ENCODE assay signal across 1 cellular context in the genomic region with DNA sequence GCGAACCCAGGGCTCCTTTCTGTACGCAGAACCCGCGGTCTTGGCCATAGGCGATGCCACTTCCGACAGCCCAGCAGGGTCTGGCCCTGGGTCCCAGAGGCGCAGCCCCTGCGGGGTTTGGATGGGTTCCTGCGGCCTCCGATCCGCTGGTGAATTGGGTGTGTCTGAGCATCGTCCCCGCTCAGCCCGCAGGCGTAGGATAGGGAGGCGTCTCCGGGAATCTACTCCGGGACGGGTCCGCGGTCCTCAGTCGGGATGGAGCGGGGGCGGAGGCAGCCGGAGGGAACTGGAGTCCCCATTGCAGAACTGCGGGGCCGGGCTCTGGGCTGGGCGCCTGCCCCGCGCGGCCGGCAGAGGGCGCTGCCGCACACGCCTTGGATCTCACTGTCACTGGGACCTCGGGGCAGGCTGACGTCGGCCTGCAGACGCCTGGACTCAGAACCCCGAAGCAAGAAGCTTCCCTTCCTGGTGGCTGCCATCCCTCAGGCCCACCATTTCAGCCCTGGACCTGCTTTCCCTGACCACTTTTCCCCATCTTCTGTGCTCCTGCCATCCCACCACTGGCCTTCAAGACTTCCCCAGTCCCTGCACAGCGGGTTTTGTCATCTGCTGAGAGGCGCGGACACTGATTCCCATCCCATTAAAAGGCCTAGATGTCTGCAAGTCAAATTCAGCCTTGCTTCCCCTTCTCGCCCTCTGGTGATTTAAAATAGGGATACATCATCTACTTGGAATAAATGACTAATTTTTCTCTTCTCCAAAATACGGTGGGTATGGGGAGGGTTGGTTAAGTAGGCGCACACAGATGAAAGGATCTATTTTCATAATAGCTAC.
TF ChIP-seq lines count a peak whose summit lies in the region.

No MANE protein-coding gene starts in this region.

TF ChIP-seq in HepG2, 621 proteins besides CTCF, POLR2A, EP300 and RAD21 (continued from another document and continues in another):
- TF ChIP-seq TSC22D2 (CRISPR knock-in tag; IDR thresholded peaks at IDR 0.05; ENCODE audit: borderline replicate concordance) (0 out of 2 replicates have a peak, but pooled peaks have one; percentile 34), ZNF121 (CRISPR knock-in tag; IDR thresholded peaks at IDR 0.05) (no peak), JUND (CRISPR knock-in tag; IDR thresholded peaks at IDR 0.05) (no peak), NCOR1 (IDR thresholded peaks at IDR 0.05; ENCODE audit: borderline replicate concordance, low read length) (no peak), SMC3 (IDR thresholded peaks at IDR 0.05; ENCODE audit: low read length) (peak; percentile 35; the same call in 1 of the 2 replicates), ZSCAN22 (CRISPR knock-in tag; IDR thresholded peaks at IDR 0.05) (no peak), ZNF850 (CRISPR knock-in tag; conservative IDR thresholded peaks at IDR 0.05) (no peak), SP4 (CRISPR knock-in tag; IDR thresholded peaks at IDR 0.05) (peak; percentile 60; the same call in 1 of the 2 replicates), ZNF589 (CRISPR knock-in tag; conservative IDR thresholded peaks at IDR 0.05) (no peak), TCF7 (IDR thresholded peaks at IDR 0.05; ENCODE audit: low read depth) (no peak), SMAD3 (CRISPR knock-in tag; IDR thresholded peaks at IDR 0.05) (no peak), ZNF766 (CRISPR knock-in tag; IDR thresholded peaks at IDR 0.05; ENCODE audit: borderline replicate concordance) (no peak), KDM2A (CRISPR knock-in tag; IDR thresholded peaks at IDR 0.05; ENCODE audit: borderline replicate concordance, low read depth) (peak; percentile 70; the same call in 1 of the 2 replicates), MXD4 (CRISPR knock-in tag; IDR thresholded peaks at IDR 0.05) (0 out of 2 replicates have a peak, but pooled peaks have one; percentile 26), MED1 (CRISPR knock-in tag; IDR thresholded peaks at IDR 0.05) (no peak), NFIC (IDR thresholded peaks at IDR 0.05; ENCODE audit: low read length) (no peak), ZZZ3 (CRISPR knock-in tag; IDR thresholded peaks at IDR 0.05; ENCODE audit: borderline replicate concordance) (no peak), ZNF12 (CRISPR knock-in tag; IDR thresholded peaks at IDR 0.05) (no peak), ZNF382 (CRISPR knock-in tag; IDR thresholded peaks at IDR 0.05; ENCODE audit: borderline replicate concordance) (no peak), ZFP90 (CRISPR knock-in tag; IDR thresholded peaks at IDR 0.05; ENCODE audit: borderline replicate concordance) (0 out of 2 replicates have a peak, but pooled peaks have one; percentile 47), BORCS8-MEF2B (CRISPR knock-in tag; IDR thresholded peaks at IDR 0.05) (no peak), DNMT1 (CRISPR knock-in tag; IDR thresholded peaks at IDR 0.05) (no peak), XBP1 (CRISPR knock-in tag; IDR thresholded peaks at IDR 0.05) (no peak), ZMAT3 (CRISPR knock-in tag; conservative IDR thresholded peaks at IDR 0.05) (no peak), ZNF205 (CRISPR knock-in tag; IDR thresholded peaks at IDR 0.05) (no peak), ZMYM2 (CRISPR knock-in tag; IDR thresholded peaks at IDR 0.05) (no peak), SSRP1 (CRISPR knock-in tag; IDR thresholded peaks at IDR 0.05) (no peak), ZNF383 (CRISPR knock-in tag; IDR thresholded peaks at IDR 0.05; ENCODE audit: borderline replicate concordance) (no peak), TBL1XR1 (IDR thresholded peaks at IDR 0.05; ENCODE audit: borderline replicate concordance, low read length, partially characterized antibody) (no peak), BHLHE40 (IDR thresholded peaks at IDR 0.05; ENCODE audit: low read length) (no peak), GABPB1 (CRISPR knock-in tag; IDR thresholded peaks at IDR 0.05) (peak; percentile 74; the same call in 1 of the 2 replicates), KAT7 (CRISPR knock-in tag; IDR thresholded peaks at IDR 0.05; ENCODE audit: borderline replicate concordance) (no peak), GATAD1 (CRISPR knock-in tag; IDR thresholded peaks at IDR 0.05) (no peak), NFRKB (IDR thresholded peaks at IDR 0.05) (no peak), FOXO1 (CRISPR knock-in tag; IDR thresholded peaks at IDR 0.05) (0 out of 2 replicates have a peak, but pooled peaks have one; percentile 12), RCOR2 (CRISPR knock-in tag; IDR thresholded peaks at IDR 0.05) (no peak), ZNF234 (CRISPR knock-in tag; conservative IDR thresholded peaks at IDR 0.05) (no peak)
- TF ChIP-seq, protein P1, sequence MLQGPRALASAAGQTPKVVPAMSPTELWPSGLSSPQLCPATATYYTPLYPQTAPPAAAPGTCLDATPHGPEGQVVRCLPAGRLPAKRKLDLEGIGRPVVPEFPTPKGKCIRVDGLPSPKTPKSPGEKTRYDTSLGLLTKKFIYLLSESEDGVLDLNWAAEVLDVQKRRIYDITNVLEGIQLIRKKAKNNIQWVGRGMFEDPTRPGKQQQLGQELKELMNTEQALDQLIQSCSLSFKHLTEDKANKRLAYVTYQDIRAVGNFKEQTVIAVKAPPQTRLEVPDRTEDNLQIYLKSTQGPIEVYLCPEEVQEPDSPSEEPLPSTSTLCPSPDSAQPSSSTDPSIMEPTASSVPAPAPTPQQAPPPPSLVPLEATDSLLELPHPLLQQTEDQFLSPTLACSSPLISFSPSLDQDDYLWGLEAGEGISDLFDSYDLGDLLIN (CRISPR knock-in tag; IDR thresholded peaks at IDR 0.05; ENCODE audit: borderline replicate concordance): no peak
- TF ChIP-seq, protein P2, sequence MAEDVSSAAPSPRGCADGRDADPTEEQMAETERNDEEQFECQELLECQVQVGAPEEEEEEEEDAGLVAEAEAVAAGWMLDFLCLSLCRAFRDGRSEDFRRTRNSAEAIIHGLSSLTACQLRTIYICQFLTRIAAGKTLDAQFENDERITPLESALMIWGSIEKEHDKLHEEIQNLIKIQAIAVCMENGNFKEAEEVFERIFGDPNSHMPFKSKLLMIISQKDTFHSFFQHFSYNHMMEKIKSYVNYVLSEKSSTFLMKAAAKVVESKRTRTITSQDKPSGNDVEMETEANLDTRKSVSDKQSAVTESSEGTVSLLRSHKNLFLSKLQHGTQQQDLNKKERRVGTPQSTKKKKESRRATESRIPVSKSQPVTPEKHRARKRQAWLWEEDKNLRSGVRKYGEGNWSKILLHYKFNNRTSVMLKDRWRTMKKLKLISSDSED (CRISPR knock-in tag; IDR thresholded peaks at IDR 0.05): no peak
- TF ChIP-seq, protein P3, sequence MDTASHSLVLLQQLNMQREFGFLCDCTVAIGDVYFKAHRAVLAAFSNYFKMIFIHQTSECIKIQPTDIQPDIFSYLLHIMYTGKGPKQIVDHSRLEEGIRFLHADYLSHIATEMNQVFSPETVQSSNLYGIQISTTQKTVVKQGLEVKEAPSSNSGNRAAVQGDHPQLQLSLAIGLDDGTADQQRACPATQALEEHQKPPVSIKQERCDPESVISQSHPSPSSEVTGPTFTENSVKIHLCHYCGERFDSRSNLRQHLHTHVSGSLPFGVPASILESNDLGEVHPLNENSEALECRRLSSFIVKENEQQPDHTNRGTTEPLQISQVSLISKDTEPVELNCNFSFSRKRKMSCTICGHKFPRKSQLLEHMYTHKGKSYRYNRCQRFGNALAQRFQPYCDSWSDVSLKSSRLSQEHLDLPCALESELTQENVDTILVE (CRISPR knock-in tag; IDR thresholded peaks at IDR 0.05): no peak
- TF ChIP-seq, protein P4, sequence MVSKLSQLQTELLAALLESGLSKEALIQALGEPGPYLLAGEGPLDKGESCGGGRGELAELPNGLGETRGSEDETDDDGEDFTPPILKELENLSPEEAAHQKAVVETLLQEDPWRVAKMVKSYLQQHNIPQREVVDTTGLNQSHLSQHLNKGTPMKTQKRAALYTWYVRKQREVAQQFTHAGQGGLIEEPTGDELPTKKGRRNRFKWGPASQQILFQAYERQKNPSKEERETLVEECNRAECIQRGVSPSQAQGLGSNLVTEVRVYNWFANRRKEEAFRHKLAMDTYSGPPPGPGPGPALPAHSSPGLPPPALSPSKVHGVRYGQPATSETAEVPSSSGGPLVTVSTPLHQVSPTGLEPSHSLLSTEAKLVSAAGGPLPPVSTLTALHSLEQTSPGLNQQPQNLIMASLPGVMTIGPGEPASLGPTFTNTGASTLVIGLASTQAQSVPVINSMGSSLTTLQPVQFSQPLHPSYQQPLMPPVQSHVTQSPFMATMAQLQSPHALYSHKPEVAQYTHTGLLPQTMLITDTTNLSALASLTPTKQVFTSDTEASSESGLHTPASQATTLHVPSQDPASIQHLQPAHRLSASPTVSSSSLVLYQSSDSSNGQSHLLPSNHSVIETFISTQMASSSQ (IDR thresholded peaks at IDR 0.05; ENCODE audit: low read depth): no peak
- TF ChIP-seq, protein P4 (CRISPR knock-in tag; IDR thresholded peaks at IDR 0.05; ENCODE audit: borderline replicate concordance): no peak
- TF ChIP-seq, protein P5, sequence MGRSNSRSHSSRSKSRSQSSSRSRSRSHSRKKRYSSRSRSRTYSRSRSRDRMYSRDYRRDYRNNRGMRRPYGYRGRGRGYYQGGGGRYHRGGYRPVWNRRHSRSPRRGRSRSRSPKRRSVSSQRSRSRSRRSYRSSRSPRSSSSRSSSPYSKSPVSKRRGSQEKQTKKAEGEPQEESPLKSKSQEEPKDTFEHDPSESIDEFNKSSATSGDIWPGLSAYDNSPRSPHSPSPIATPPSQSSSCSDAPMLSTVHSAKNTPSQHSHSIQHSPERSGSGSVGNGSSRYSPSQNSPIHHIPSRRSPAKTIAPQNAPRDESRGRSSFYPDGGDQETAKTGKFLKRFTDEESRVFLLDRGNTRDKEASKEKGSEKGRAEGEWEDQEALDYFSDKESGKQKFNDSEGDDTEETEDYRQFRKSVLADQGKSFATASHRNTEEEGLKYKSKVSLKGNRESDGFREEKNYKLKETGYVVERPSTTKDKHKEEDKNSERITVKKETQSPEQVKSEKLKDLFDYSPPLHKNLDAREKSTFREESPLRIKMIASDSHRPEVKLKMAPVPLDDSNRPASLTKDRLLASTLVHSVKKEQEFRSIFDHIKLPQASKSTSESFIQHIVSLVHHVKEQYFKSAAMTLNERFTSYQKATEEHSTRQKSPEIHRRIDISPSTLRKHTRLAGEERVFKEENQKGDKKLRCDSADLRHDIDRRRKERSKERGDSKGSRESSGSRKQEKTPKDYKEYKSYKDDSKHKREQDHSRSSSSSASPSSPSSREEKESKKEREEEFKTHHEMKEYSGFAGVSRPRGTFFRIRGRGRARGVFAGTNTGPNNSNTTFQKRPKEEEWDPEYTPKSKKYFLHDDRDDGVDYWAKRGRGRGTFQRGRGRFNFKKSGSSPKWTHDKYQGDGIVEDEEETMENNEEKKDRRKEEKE (IDR thresholded peaks at IDR 0.05): no peak
- TF ChIP-seq, protein P6, sequence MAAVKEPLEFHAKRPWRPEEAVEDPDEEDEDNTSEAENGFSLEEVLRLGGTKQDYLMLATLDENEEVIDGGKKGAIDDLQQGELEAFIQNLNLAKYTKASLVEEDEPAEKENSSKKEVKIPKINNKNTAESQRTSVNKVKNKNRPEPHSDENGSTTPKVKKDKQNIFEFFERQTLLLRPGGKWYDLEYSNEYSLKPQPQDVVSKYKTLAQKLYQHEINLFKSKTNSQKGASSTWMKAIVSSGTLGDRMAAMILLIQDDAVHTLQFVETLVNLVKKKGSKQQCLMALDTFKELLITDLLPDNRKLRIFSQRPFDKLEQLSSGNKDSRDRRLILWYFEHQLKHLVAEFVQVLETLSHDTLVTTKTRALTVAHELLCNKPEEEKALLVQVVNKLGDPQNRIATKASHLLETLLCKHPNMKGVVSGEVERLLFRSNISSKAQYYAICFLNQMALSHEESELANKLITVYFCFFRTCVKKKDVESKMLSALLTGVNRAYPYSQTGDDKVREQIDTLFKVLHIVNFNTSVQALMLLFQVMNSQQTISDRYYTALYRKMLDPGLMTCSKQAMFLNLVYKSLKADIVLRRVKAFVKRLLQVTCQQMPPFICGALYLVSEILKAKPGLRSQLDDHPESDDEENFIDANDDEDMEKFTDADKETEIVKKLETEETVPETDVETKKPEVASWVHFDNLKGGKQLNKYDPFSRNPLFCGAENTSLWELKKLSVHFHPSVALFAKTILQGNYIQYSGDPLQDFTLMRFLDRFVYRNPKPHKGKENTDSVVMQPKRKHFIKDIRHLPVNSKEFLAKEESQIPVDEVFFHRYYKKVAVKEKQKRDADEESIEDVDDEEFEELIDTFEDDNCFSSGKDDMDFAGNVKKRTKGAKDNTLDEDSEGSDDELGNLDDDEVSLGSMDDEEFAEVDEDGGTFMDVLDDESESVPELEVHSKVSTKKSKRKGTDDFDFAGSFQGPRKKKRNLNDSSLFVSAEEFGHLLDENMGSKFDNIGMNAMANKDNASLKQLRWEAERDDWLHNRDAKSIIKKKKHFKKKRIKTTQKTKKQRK (IDR thresholded peaks at IDR 0.05; ENCODE audit: low read length): no peak
- TF ChIP-seq, protein P7, sequence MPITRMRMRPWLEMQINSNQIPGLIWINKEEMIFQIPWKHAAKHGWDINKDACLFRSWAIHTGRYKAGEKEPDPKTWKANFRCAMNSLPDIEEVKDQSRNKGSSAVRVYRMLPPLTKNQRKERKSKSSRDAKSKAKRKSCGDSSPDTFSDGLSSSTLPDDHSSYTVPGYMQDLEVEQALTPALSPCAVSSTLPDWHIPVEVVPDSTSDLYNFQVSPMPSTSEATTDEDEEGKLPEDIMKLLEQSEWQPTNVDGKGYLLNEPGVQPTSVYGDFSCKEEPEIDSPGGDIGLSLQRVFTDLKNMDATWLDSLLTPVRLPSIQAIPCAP (CRISPR knock-in tag; IDR thresholded peaks at IDR 0.05; ENCODE audit: low read depth): no peak
- TF ChIP-seq, protein P8, sequence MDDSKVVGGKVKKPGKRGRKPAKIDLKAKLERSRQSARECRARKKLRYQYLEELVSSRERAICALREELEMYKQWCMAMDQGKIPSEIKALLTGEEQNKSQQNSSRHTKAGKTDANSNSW (CRISPR knock-in tag; IDR thresholded peaks at IDR 0.05; ENCODE audit: borderline replicate concordance): no peak
- TF ChIP-seq, protein P9, sequence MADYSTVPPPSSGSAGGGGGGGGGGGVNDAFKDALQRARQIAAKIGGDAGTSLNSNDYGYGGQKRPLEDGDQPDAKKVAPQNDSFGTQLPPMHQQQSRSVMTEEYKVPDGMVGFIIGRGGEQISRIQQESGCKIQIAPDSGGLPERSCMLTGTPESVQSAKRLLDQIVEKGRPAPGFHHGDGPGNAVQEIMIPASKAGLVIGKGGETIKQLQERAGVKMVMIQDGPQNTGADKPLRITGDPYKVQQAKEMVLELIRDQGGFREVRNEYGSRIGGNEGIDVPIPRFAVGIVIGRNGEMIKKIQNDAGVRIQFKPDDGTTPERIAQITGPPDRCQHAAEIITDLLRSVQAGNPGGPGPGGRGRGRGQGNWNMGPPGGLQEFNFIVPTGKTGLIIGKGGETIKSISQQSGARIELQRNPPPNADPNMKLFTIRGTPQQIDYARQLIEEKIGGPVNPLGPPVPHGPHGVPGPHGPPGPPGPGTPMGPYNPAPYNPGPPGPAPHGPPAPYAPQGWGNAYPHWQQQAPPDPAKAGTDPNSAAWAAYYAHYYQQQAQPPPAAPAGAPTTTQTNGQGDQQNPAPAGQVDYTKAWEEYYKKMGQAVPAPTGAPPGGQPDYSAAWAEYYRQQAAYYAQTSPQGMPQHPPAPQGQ (CRISPR knock-in tag; IDR thresholded peaks at IDR 0.05; ENCODE audit: borderline replicate concordance): no peak
